Comparison of ENCODE assay signal across 22 cellular contexts in genomic region chr3:69658514-69658913, GRCh38.
DNase-seq lines count a peak whose midpoint lies in the region; ATAC-seq, FAIRE-seq and TF ChIP-seq lines count a peak whose summit lies in the region.
"Had no signal": no experiment of that assay in that cellular context is flagged by ENCODE, and none has a peak within 500 bp of the region (broad histone marks: within the 10 kb centered on the region; RNA-seq: fewer than 3 reads in every experiment).

No MANE protein-coding gene starts in this region.

- BruUV-seq in mammary epithelial cell (replicated peaks; lab: Mats Ljungman, UMichigan) (no TSS peak), MCF 10A (replicated peaks; lab: Mats Ljungman, UMichigan) (no TSS peak)

- no peaks in the 10 kb centered on the region for H4K20me1 ChIP-seq in mammary epithelial cell (ENCODE audit: insufficient read depth, low read length)
- H4K20me1 ChIP-seq: BLaER1 treated with 17β-estradiol and CSF1 and Interleukin-3, amounts not matched to agents 10 nM and 100 nM had no signal

- H3K79me2 ChIP-seq in mammary epithelial cell (ENCODE audit: insufficient read depth, low read length): no peaks in the 10 kb centered on the region

- TF ChIP-seq CTCF in mammary epithelial cell (conservative IDR thresholded peaks at IDR 0.05 in 1 of 2, IDR thresholded peaks at IDR 0.05 in 1 of 2; ENCODE audit: extremely low read depth in 1 of 2, insufficient read depth in 1 of 2, low read depth in 1 of 2, low read length in 2 of 2) (no peak), MCF 10A (IDR thresholded peaks at IDR 0.05; ENCODE audit: unreplicated experiment) (no peak), mucosa of descending colon (IDR thresholded peaks at IDR 0.05) (no peak)

- H3K4me3 Mint-ChIP-seq in MCF 10A (ENCODE audit: unreplicated experiment): no peak overlapping the region
- H3K4me3 Mint-ChIP-seq: B cell; CD4-positive, alpha-beta T cell; CD8-positive, alpha-beta T cell had no signal

- ATAC-seq in left colon: peak; percentile 68
- ATAC-seq in mucosa of descending colon: peak; percentile 54
- ATAC-seq in GM18520 (IDR thresholded peaks at IDR 0.05; ENCODE audit: unreplicated experiment): no peak
- ATAC-seq: A549; CD8-positive, alpha-beta T cell had no signal

- dilution Hi-C loops in mammary epithelial cell (cut with HindIII; ENCODE audit: low sequenced_read_pairs): loop anchor here (25.0 kb wide), 2 partner anchors 346 to 496 kb away; no protein-coding TSS in a partner anchor

- H3K9me3 ChIP-seq in mammary epithelial cell (replicated peaks; ENCODE audit: insufficient read depth, low read length): no peaks in the 10 kb centered on the region
- no peaks in the 10 kb centered on the region for H3K9me3 ChIP-seq in mucosa of descending colon
- no peaks in the 10 kb centered on the region for H3K9me3 ChIP-seq in small intestine (ENCODE audit: control insufficient read depth, low read depth)
- H3K9me3 ChIP-seq: A549 had no signal

- no peak overlapping the region for H3K27ac Mint-ChIP-seq in MCF 10A (ENCODE audit: low read depth, unreplicated experiment)
- H3K27ac Mint-ChIP-seq: B cell; CD4-positive, alpha-beta T cell; CD8-positive, alpha-beta T cell had no signal

- WGBS in mammary epithelial cell (ENCODE audit: low coverage, missing lambda C conversion rate): 0% methylated on average over 2 of the region's 2 CpGs
- 15 to 44% (median 27%) methylated on average over 2 of the region's 2 CpGs for WGBS in small intestine, 3 donors

- H3K9ac ChIP-seq in mammary epithelial cell (ENCODE audit: insufficient read depth, low read length): no peak overlapping the region
- H3K9ac ChIP-seq: BLaER1 treated with 17β-estradiol and CSF1 and Interleukin-3, amounts not matched to agents 10 nM and 100 nM had no signal

- H3K4me1 ChIP-seq in mammary epithelial cell (ENCODE audit: insufficient read depth, low read length): peaks cover 3% of the 10 kb centered on the region
- H3K4me1 ChIP-seq in mucosa of descending colon (ENCODE audit: low read depth): no peaks in the 10 kb centered on the region
- H3K4me1 ChIP-seq in small intestine (ENCODE audit: control insufficient read depth in 2 of 2, insufficient read depth in 1 of 2, low read depth in 1 of 2, low read length in 1 of 2): no peaks in the 10 kb centered on the region
- H3K4me1 ChIP-seq: A549, Caco-2 had no signal

- H3K27ac ChIP-seq in mammary epithelial cell (ENCODE audit: insufficient read depth, low read depth, low read length) (no peak overlapping the region), small intestine (ENCODE audit: low read depth in 1 of 2, low read length in 1 of 2) (no peak overlapping the region)
- H3K27ac ChIP-seq: 22Rv1; A549; BLaER1 treated with 17β-estradiol and CSF1 and Interleukin-3, amounts not matched to agents 10 nM and 100 nM; C4-2B had no signal

- in situ Hi-C loops in mammary epithelial cell (cut with MboI; ENCODE audit: low sequenced_read_pairs in 2 of 2): loop anchor here (25.0 kb wide), 3 partner anchors 196 to 346 kb away; no protein-coding TSS in a partner anchor

- no peak for DNase-seq in mammary epithelial cell
- no peak for DNase-seq in MCF 10A (ENCODE audit: unreplicated experiment)
- DNase-seq in left colon: no peak
- no peak for DNase-seq in mucosa of descending colon
- peak; percentile 17 for DNase-seq in small intestine
- DNase-seq in amniotic stem cell (lab: John Stamatoyannopoulos, UW): no peak
- DNase-seq: AML-193; Caco-2; Calu3; CD4-positive, alpha-beta T cell; CD8-positive, alpha-beta T cell; DMS79 treated with DMSO at 0.1 percent for 48 hours; GF-D8 had no signal

- intact Hi-C loops in mammary epithelial cell (cut with micrococcal nuclease): no loop called here
- intact Hi-C loops in MCF 10A (cut with micrococcal nuclease): no loop called here
- intact Hi-C loops in left colon (cut with DNase I, micrococcal nuclease): no loop called here
- intact Hi-C loops in mucosa of descending colon (cut with DNase I, micrococcal nuclease): no loop called here

- H3K27me3 Mint-ChIP-seq in MCF 10A (ENCODE audit: insufficient read depth, unreplicated experiment): no peaks in the 10 kb centered on the region
- H3K27me3 Mint-ChIP-seq: B cell; CD4-positive, alpha-beta T cell had no signal

- POLR2A ChIA-PET in MCF 10A (lab: Yijun Ruan, JAX): interaction anchor here (0.8 kb wide), 1 partner anchor 294 kb away, joined by 3 read pairs; no protein-coding TSS in a partner anchor

- H3K36me3 ChIP-seq in mammary epithelial cell (ENCODE audit: insufficient read depth, low read length) (no peaks in the 10 kb centered on the region), mucosa of descending colon (ENCODE audit: low read depth) (no peaks in the 10 kb centered on the region), small intestine (ENCODE audit: control insufficient read depth in 2 of 2, insufficient read depth in 2 of 2, low read length in 2 of 2) (no peaks in the 10 kb centered on the region)
- H3K36me3 ChIP-seq: BLaER1 treated with 17β-estradiol and CSF1 and Interleukin-3, amounts not matched to agents 10 nM and 100 nM had no signal

- CTCF ChIA-PET in mammary epithelial cell (lab: Charles Lee; ENCODE audit: low non-redundant PET) (no interaction called here), MCF 10A (lab: Yijun Ruan, JAX) (interaction anchor here (0.6 kb wide), 1 partner anchor 348 kb away, joined by 4 read pairs; no protein-coding TSS in a partner anchor)

- no peaks in the 10 kb centered on the region for H3K36me3 Mint-ChIP-seq in MCF 10A (ENCODE audit: insufficient read depth, unreplicated experiment)
- H3K36me3 Mint-ChIP-seq: CD8-positive, alpha-beta T cell had no signal

- no peak overlapping the region for H3K4me3 ChIP-seq in mammary epithelial cell (replicated peaks in 1 of 3; ENCODE audit: insufficient read depth in 1 of 3, low read depth in 2 of 3, low read length in 3 of 3)
- no peak overlapping the region for H3K4me3 ChIP-seq in mucosa of descending colon
- no peak overlapping the region for H3K4me3 ChIP-seq in small intestine (ENCODE audit: low read depth in 1 of 2, low read length in 2 of 2)
- H3K4me3 ChIP-seq: A549; BLaER1 treated with 17β-estradiol and CSF1 and Interleukin-3, amounts not matched to agents 10 nM and 100 nM had no signal

- no peak overlapping the region for H3K4me2 ChIP-seq in mammary epithelial cell (ENCODE audit: insufficient read depth, low read depth, low read length)
- H3K4me2 ChIP-seq: A549; BLaER1 treated with 17β-estradiol and CSF1 and Interleukin-3, amounts not matched to agents 10 nM and 100 nM had no signal

- H2AFZ ChIP-seq in mammary epithelial cell (ENCODE audit: low read depth, low read length): peak overlapping the region; percentile 59

- no peaks in the 10 kb centered on the region for H3K9me3 Mint-ChIP-seq in MCF 10A (ENCODE audit: unreplicated experiment)
- H3K9me3 Mint-ChIP-seq: CD4-positive, alpha-beta T cell; CD8-positive, alpha-beta T cell had no signal

- peaks cover 2% of the 10 kb centered on the region for H3K27me3 ChIP-seq in mammary epithelial cell (ENCODE audit: insufficient read depth, low read length)
- no peaks in the 10 kb centered on the region for H3K27me3 ChIP-seq in small intestine (ENCODE audit: control insufficient read depth in 2 of 2, insufficient read depth in 2 of 2, low read length in 2 of 2)
- H3K27me3 ChIP-seq: BLaER1 treated with 17β-estradiol and CSF1 and Interleukin-3, amounts not matched to agents 10 nM and 100 nM had no signal

- no peak for FAIRE-seq in small intestine (lab: Jason Lieb, UNC)
- FAIRE-seq: A549, D721Med, G401.6, GM12891 had no signal

- H3K4me1 Mint-ChIP-seq in MCF 10A (ENCODE audit: insufficient read depth, unreplicated experiment): no peaks in the 10 kb centered on the region
- H3K4me1 Mint-ChIP-seq: B cell had no signal
